In the genomic region with DNA sequence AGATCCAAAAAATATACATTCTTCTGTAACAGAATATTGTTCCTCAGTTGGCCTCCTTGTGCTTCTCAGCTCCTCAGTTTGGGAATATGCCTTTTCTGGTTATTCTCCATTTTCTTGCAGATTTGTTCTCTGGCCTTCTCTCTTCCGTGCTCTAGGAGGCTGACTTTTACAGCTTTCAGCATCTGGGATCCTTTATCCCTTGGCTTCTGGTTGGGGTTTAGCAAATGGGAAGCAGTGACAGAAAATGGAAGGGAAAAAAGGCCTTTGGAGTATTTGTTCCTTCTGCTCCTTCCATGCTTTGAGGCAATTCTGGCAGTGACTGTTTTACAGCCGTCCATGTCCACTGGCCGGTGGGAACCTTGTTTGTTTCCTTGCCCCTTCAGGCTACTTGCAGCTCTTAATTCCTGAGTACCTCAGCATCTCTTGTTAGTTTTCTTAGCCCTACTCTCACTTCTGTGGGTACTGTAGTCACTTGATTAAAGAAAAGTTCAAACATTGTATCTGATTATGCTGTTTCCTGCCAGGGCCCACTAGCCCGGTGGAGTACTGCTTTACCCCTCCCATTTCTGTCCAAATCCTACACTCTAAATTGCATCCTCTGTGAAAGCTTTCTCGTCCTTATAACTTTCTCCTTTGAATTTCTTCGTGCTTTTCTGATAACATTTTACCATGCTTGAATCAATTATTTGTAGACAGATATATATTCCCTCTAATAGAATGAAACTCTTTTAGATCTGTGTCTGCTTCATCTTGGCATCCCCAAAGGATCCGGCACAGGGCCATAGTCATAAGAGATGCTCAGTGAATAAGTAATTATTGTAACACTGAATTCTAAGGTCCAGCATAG, we compare ENCODE assay signal across 7 cellular contexts.
DNase-seq lines count a peak whose midpoint lies in the region; ATAC-seq, FAIRE-seq and TF ChIP-seq lines count a peak whose summit lies in the region.

No MANE protein-coding gene starts in this region.

- ATAC-seq in GM21381 (IDR thresholded peaks at IDR 0.05; ENCODE audit: unreplicated experiment), result no peak

- no peaks in the 10 kb centered on the region for H3K27me3 ChIP-seq in ascending aorta

- CTCF ChIA-PET in HEK293 (lab: Yijun Ruan, JAX), result interaction anchor here (0.7 to 0.8 kb wide), 2 partner anchors 10 to 34 kb away, joined by 3 read pairs; no protein-coding TSS in a partner anchor

- H3K9me3 ChIP-seq in HEK293 (ENCODE audit: control insufficient read depth, insufficient read depth, low read depth, low read length), result no peaks in the 10 kb centered on the region
- no peaks in the 10 kb centered on the region for H3K9me3 ChIP-seq in ascending aorta
- no peaks in the 10 kb centered on the region for H3K9me3 ChIP-seq in kidney (ENCODE audit: control insufficient read depth in 1 of 2, low read length in 2 of 2)

- FAIRE-seq in kidney (lab: Jason Lieb, UNC), result no peak

- H3K4me1 ChIP-seq in HEK293 (ENCODE audit: control insufficient read depth, insufficient read depth, low read length) (peaks cover 44% of the 10 kb centered on the region), ascending aorta (peaks cover 0 to 34% of the 10 kb centered on the region in 2 donors), kidney (ENCODE audit: control insufficient read depth in 1 of 2, insufficient read depth in 1 of 2, low read depth in 1 of 2, low read length in 2 of 2) (peaks cover 19 to 50% of the 10 kb centered on the region in 2 donors)

- H3K4me3 ChIP-seq in HEK293 (ENCODE audit: low read depth, low read length), result no peak overlapping the region
- H3K4me3 ChIP-seq in ascending aorta, result no peak overlapping the region
- no peak overlapping the region for H3K4me3 ChIP-seq in kidney (ENCODE audit: low read length in 2 of 2)

- intact Hi-C loops in ascending aorta (cut with DNase I) (loop anchor here (5.0 kb wide), 2 partner anchors 68 to 118 kb away; a partner anchor contains a TSS), kidney (cut with DNase I) (no loop called here)

- POLR2A ChIA-PET in HEK293 (lab: Yijun Ruan, JAX), result no interaction called here

- DNase-seq in ascending aorta (ENCODE audit: low spot score in 2 of 2) (no peak), kidney (no peak), DMS53 treated with DMSO at 0.1 percent for 48 hours (lab: John Stamatoyannopoulos, UW; ENCODE audit: unreplicated experiment) (no peak), NCI-H1105 treated with DMSO at 0.1 percent for 48 hours (lab: John Stamatoyannopoulos, UW) (no peak)

- no peak overlapping the region for H3K9ac ChIP-seq in kidney (ENCODE audit: low read length in 2 of 2)

- H3K36me3 ChIP-seq in HEK293 (ENCODE audit: control insufficient read depth in 2 of 2, insufficient read depth in 1 of 2, low read length in 2 of 2) (no peaks in the 10 kb centered on the region), ascending aorta (no peaks in the 10 kb centered on the region), kidney (ENCODE audit: control insufficient read depth in 1 of 2, insufficient read depth in 2 of 2, low read length in 2 of 2) (no peaks in the 10 kb centered on the region)

- no peak overlapping the region for H3K27ac ChIP-seq in HEK293 (ENCODE audit: extremely low read depth, low read depth, low read length)
- H3K27ac ChIP-seq in ascending aorta, result peak overlapping the region; percentile 35 to 51
- peak overlapping the region; percentile 32 to 43 for H3K27ac ChIP-seq in kidney (ENCODE audit: low read depth in 2 of 2, low read length in 2 of 2)
- peak overlapping the region; percentile 47 for H3K27ac ChIP-seq in temporal lobe (ENCODE audit: low read depth, low read length)

- TF ChIP-seq CTCF in HEK293 (tag by site-specific recombination; IDR thresholded peaks at IDR 0.05), result no peak
- no peak for TF ChIP-seq CTCF in ascending aorta (IDR thresholded peaks at IDR 0.05)
- no peak for TF ChIP-seq CTCF in kidney (IDR thresholded peaks at IDR 0.05; ENCODE audit: borderline replicate concordance, extremely low read depth, insufficient read depth)

TF ChIP-seq in HEK293, 187 proteins besides CTCF, POLR2A, EP300 and RAD21 (continues in another document):
- TF ChIP-seq, protein P1, sequence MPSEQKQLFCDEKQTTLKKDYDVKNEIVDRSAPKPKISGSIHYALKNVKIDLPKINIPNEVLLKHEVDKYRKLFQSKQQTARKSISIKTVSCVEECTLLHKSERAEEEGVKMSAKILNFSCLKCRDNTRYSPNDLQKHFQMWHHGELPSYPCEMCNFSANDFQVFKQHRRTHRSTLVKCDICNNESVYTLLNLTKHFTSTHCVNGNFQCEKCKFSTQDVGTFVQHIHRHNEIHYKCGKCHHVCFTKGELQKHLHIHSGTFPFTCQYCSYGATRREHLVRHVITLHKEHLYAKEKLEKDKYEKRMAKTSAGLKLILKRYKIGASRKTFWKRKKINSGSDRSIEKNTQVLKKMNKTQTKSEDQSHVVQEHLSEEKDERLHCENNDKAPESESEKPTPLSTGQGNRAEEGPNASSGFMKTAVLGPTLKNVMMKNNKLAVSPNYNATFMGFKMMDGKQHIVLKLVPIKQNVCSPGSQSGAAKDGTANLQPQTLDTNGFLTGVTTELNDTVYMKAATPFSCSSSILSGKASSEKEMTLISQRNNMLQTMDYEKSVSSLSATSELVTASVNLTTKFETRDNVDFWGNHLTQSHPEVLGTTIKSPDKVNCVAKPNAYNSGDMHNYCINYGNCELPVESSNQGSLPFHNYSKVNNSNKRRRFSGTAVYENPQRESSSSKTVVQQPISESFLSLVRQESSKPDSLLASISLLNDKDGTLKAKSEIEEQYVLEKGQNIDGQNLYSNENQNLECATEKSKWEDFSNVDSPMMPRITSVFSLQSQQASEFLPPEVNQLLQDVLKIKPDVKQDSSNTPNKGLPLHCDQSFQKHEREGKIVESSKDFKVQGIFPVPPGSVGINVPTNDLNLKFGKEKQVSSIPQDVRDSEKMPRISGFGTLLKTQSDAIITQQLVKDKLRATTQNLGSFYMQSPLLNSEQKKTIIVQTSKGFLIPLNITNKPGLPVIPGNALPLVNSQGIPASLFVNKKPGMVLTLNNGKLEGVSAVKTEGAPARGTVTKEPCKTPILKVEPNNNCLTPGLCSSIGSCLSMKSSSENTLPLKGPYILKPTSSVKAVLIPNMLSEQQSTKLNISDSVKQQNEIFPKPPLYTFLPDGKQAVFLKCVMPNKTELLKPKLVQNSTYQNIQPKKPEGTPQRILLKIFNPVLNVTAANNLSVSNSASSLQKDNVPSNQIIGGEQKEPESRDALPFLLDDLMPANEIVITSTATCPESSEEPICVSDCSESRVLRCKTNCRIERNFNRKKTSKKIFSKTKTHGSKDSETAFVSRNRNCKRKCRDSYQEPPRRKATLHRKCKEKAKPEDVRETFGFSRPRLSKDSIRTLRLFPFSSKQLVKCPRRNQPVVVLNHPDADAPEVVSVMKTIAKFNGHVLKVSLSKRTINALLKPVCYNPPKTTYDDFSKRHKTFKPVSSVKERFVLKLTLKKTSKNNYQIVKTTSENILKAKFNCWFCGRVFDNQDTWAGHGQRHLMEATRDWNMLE (tag by site-specific recombination; conservative IDR thresholded peaks at IDR 0.05; ENCODE audit: low read depth), result no peak
- TF ChIP-seq ZNF48 (tag by site-specific recombination; IDR thresholded peaks at IDR 0.05) (no peak), ZNF391 (tag by site-specific recombination; IDR thresholded peaks at IDR 0.05; ENCODE audit: borderline replicate concordance, low read depth) (no peak), ZNF623 (tag by site-specific recombination; IDR thresholded peaks at IDR 0.05) (no peak), ZBTB17 (tag by site-specific recombination; IDR thresholded peaks at IDR 0.05) (peak; percentile 79), ZNF19 (tag by site-specific recombination; IDR thresholded peaks at IDR 0.05; ENCODE audit: low read depth) (no peak), ZNF521 (tag by site-specific recombination; IDR thresholded peaks at IDR 0.05) (no peak)
- TF ChIP-seq, protein P2, sequence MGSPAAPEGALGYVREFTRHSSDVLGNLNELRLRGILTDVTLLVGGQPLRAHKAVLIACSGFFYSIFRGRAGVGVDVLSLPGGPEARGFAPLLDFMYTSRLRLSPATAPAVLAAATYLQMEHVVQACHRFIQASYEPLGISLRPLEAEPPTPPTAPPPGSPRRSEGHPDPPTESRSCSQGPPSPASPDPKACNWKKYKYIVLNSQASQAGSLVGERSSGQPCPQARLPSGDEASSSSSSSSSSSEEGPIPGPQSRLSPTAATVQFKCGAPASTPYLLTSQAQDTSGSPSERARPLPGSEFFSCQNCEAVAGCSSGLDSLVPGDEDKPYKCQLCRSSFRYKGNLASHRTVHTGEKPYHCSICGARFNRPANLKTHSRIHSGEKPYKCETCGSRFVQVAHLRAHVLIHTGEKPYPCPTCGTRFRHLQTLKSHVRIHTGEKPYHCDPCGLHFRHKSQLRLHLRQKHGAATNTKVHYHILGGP (tag by site-specific recombination; IDR thresholded peaks at IDR 0.05), result no peak
- TF ChIP-seq, protein P3, sequence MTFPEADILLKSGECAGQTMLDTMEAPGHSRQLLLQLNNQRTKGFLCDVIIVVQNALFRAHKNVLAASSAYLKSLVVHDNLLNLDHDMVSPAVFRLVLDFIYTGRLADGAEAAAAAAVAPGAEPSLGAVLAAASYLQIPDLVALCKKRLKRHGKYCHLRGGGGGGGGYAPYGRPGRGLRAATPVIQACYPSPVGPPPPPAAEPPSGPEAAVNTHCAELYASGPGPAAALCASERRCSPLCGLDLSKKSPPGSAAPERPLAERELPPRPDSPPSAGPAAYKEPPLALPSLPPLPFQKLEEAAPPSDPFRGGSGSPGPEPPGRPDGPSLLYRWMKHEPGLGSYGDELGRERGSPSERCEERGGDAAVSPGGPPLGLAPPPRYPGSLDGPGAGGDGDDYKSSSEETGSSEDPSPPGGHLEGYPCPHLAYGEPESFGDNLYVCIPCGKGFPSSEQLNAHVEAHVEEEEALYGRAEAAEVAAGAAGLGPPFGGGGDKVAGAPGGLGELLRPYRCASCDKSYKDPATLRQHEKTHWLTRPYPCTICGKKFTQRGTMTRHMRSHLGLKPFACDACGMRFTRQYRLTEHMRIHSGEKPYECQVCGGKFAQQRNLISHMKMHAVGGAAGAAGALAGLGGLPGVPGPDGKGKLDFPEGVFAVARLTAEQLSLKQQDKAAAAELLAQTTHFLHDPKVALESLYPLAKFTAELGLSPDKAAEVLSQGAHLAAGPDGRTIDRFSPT (tag by site-specific recombination; IDR thresholded peaks at IDR 0.05), result no peak
- TF ChIP-seq, protein P4, sequence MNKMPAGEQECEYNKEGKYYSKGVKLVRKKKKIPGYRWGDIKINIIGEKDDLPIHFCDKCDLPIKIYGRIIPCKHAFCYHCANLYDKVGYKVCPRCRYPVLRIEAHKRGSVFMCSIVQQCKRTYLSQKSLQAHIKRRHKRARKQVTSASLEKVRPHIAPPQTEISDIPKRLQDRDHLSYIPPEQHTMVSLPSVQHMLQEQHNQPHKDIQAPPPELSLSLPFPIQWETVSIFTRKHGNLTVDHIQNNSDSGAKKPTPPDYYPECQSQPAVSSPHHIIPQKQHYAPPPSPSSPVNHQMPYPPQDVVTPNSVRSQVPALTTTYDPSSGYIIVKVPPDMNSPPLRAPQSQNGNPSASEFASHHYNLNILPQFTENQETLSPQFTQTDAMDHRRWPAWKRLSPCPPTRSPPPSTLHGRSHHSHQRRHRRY (tag by site-specific recombination; IDR thresholded peaks at IDR 0.05), result no peak
